Comparison of ENCODE assay signal across 16 cellular contexts in genomic region chr1:232988572-232989040, GRCh38. TPM values are rescaled to one million over a fixed set of nuclear protein-coding genes. Genes with fewer than 3 reads are reported as not detected.
DNase-seq lines count a peak whose midpoint lies in the region; ATAC-seq and TF ChIP-seq lines count a peak whose summit lies in the region.
"Had no signal": no experiment of that assay in that cellular context is flagged by ENCODE, and none has a peak within 500 bp of the region (broad histone marks: within the 10 kb centered on the region; RNA-seq: fewer than 3 reads in every experiment).

No MANE protein-coding gene starts in this region.

- no peak overlapping the region for H3K27ac ChIP-seq in upper lobe of left lung
- H3K27ac ChIP-seq: lower lobe of right lung had no signal

- no peaks in the 10 kb centered on the region for H3K36me3 ChIP-seq in upper lobe of left lung
- H3K36me3 ChIP-seq: lower lobe of right lung had no signal

- H3K4me3 ChIP-seq in AG10803 (ENCODE audit: low read length) = no peak overlapping the region
- no peak overlapping the region for H3K4me3 ChIP-seq in upper lobe of left lung
- H3K4me3 ChIP-seq: lower lobe of right lung had no signal

- no peak for TF ChIP-seq POLR2A in upper lobe of left lung (IDR thresholded peaks at IDR 0.05)

- no peaks in the 10 kb centered on the region for H3K27me3 ChIP-seq in upper lobe of left lung

- no peaks in the 10 kb centered on the region for H3K4me1 ChIP-seq in upper lobe of left lung
- H3K4me1 ChIP-seq: lower lobe of right lung had no signal

- peak; percentile 38 for DNase-seq in AG10803 (ENCODE audit: low read depth)
- DNase-seq in HT-29 (ENCODE audit: low spot score) = peak; percentile 16
- peak in 39 of 42 donors; percentile 27 to 89 (median 63) for DNase-seq in head of caudate nucleus
- no peak for DNase-seq in islet precursor cell
- DNase-seq in upper lobe of left lung = no peak
- DNase-seq in stimulated activated CD4-positive, alpha-beta T cell treated with anti-CD3 and anti-CD28 coated beads, Interleukin-4, amount 100 ng/mL, for 24 hours = no peak
- DNase-seq: activated CD4-positive, alpha-beta T cell treated with anti-CD3 and anti-CD28 coated beads, Interleukin-2, amount 50 U/mL, for 1 hour; activated effector memory CD4-positive, alpha-beta T cell treated with Interleukin-2 at 50 U/mL for 16 hours; GDM1; glutamatergic neuron; lower lobe of right lung; NCI-H774; stimulated activated CD4-positive, alpha-beta T cell treated with anti-CD3 and anti-CD28 coated beads, Interleukin-2, amount 100 ng/mL, for 48 hours; stimulated activated naive CD4-positive, alpha-beta T cell had no signal

- TF ChIP-seq CTCF in AG10803 (conservative IDR thresholded peaks at IDR 0.05; ENCODE audit: low read length) (no peak), upper lobe of left lung (IDR thresholded peaks at IDR 0.05) (no peak)

- TF ChIP-seq EP300 in upper lobe of left lung (IDR thresholded peaks at IDR 0.05) = no peak

- ATAC-seq in SK-N-SH treated with all-trans-retinoic acid at 6 μM for 48 hours (peak; percentile 93), HG02610 (IDR thresholded peaks at IDR 0.05; ENCODE audit: unreplicated experiment) (no peak), upper lobe of left lung (ENCODE audit: low FRiP score in 2 of 2) (no peak)
- ATAC-seq: lower lobe of right lung had no signal

- peaks cover 0 to 5% (median 2%) of the 10 kb centered on the region in 4 donors for H3K9me3 ChIP-seq in upper lobe of left lung

- intact Hi-C loops in head of caudate nucleus (cut with DNase I) = no loop called here

- WGBS in upper lobe of left lung, 2 donors = 73 to 81% methylated on average over 8 of the region's 8 CpGs

TF ChIP-seq in SK-N-SH treated with all-trans-retinoic acid at 6 μM for 48 hours, 23 proteins besides CTCF, POLR2A, EP300 and RAD21:
- TF ChIP-seq PPARA (CRISPR knock-in tag; IDR thresholded peaks at IDR 0.05; ENCODE audit: borderline replicate concordance) (no peak), ZNF8 (CRISPR knock-in tag; IDR thresholded peaks at IDR 0.05) (no peak), TCF4 (CRISPR knock-in tag; IDR thresholded peaks at IDR 0.05; ENCODE audit: borderline replicate concordance) (no peak), OSR1 (CRISPR knock-in tag; IDR thresholded peaks at IDR 0.05) (no peak), ESRRG (CRISPR knock-in tag; IDR thresholded peaks at IDR 0.05) (no peak)
- TF ChIP-seq, protein P1, sequence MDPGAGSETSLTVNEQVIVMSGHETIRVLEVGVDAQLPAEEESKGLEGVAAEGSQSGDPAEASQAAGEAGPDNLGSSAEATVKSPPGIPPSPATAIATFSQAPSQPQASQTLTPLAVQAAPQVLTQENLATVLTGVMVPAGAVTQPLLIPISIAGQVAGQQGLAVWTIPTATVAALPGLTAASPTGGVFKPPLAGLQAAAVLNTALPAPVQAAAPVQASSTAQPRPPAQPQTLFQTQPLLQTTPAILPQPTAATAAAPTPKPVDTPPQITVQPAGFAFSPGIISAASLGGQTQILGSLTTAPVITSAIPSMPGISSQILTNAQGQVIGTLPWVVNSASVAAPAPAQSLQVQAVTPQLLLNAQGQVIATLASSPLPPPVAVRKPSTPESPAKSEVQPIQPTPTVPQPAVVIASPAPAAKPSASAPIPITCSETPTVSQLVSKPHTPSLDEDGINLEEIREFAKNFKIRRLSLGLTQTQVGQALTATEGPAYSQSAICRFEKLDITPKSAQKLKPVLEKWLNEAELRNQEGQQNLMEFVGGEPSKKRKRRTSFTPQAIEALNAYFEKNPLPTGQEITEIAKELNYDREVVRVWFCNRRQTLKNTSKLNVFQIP (CRISPR knock-in tag; IDR thresholded peaks at IDR 0.05; ENCODE audit: borderline replicate concordance, low read depth) = no peak; the same call in 1 of the 2 replicates
- TF ChIP-seq, protein P2, sequence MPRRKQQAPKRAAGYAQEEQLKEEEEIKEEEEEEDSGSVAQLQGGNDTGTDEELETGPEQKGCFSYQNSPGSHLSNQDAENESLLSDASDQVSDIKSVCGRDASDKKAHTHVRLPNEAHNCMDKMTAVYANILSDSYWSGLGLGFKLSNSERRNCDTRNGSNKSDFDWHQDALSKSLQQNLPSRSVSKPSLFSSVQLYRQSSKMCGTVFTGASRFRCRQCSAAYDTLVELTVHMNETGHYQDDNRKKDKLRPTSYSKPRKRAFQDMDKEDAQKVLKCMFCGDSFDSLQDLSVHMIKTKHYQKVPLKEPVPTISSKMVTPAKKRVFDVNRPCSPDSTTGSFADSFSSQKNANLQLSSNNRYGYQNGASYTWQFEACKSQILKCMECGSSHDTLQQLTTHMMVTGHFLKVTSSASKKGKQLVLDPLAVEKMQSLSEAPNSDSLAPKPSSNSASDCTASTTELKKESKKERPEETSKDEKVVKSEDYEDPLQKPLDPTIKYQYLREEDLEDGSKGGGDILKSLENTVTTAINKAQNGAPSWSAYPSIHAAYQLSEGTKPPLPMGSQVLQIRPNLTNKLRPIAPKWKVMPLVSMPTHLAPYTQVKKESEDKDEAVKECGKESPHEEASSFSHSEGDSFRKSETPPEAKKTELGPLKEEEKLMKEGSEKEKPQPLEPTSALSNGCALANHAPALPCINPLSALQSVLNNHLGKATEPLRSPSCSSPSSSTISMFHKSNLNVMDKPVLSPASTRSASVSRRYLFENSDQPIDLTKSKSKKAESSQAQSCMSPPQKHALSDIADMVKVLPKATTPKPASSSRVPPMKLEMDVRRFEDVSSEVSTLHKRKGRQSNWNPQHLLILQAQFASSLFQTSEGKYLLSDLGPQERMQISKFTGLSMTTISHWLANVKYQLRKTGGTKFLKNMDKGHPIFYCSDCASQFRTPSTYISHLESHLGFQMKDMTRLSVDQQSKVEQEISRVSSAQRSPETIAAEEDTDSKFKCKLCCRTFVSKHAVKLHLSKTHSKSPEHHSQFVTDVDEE (CRISPR knock-in tag; IDR thresholded peaks at IDR 0.05) = no peak

RNA-seq across cellular contexts. Expression of gene NTPCR, which starts 38.2 kb away (rescaled TPM):
- total RNA-seq in HT-29 (2014; rRNA removed; shearing (Covaris generic)) = 15.0 and 15.2 TPM in 2 replicates
- total RNA-seq in upper lobe of left lung = 10 to 100 TPM; 15.2 to 35.5 (median 21.2) TPM

Comparison
In these comparisons a context has a peak if more than half of its experiments do, and no peak if none do; other contexts are left out.
1. DNase-seq: peak in AG10803 (single experiment), HT-29 (single experiment) and head of caudate nucleus (39 of 42); none in islet precursor cell (single experiment), upper lobe of left lung (0 of 2) and stimulated activated CD4-positive, alpha-beta T cell treated with anti-CD3 and anti-CD28 coated beads, Interleukin-4, amount 100 ng/mL, for 24 hours (single experiment).